1 cellular context compared by ENCODE assay signal in genomic region chr7:44797329-44798258, GRCh38.
TF ChIP-seq lines count a peak whose summit lies in the region.

No MANE protein-coding gene starts in this region.

TF ChIP-seq in WTC11, 78 proteins besides CTCF, POLR2A, EP300 and RAD21 (continued from another document):
- TF ChIP-seq ZNF532 (CRISPR knock-in tag; IDR thresholded peaks at IDR 0.05; ENCODE audit: borderline replicate concordance) (peak; percentile 3; the same call in 1 of the 2 replicates), NFATC4 (CRISPR knock-in tag; IDR thresholded peaks at IDR 0.05) (0 out of 2 replicates have a peak, but pooled peaks have one; percentile 18), ZNF425 (CRISPR knock-in tag; conservative IDR thresholded peaks at IDR 0.05) (peak; percentile 55; the same call in 1 of the 2 replicates)
